9 cellular contexts compared by ENCODE assay signal in genomic region chr17:386145-386876, GRCh38. TPM values are rescaled to one million over a fixed set of nuclear protein-coding genes. Genes with fewer than 3 reads are reported as not detected.
DNase-seq lines count a peak whose midpoint lies in the region; ATAC-seq, FAIRE-seq and TF ChIP-seq lines count a peak whose summit lies in the region.
"Had no signal": no experiment of that assay in that cellular context is flagged by ENCODE, and none has a peak within 500 bp of the region (broad histone marks: within the 10 kb centered on the region; RNA-seq: fewer than 3 reads in every experiment).

No MANE protein-coding gene starts in this region.

- no peaks in the 10 kb centered on the region for H4K20me1 ChIP-seq in GM12878 (ENCODE audit: control insufficient read depth, insufficient read depth)

- no peaks in the 10 kb centered on the region for H3K4me1 ChIP-seq in GM12878 (ENCODE audit: control insufficient read depth, insufficient read depth, low read length)

- in situ Hi-C loops in GM12878 (cut with MboI), result no loop called here

- peak overlapping the region; percentile 19 for H2AFZ ChIP-seq in GM12878 (ENCODE audit: control insufficient read depth, low read depth, low read length)

- peak overlapping the region; percentile 74; the same call in 1 of the 2 replicates for H3K4me2 ChIP-seq in GM12878 (ENCODE audit: control insufficient read depth, insufficient read depth)

- no peaks in the 10 kb centered on the region for H3K36me3 ChIP-seq in GM12878 (ENCODE audit: control insufficient read depth in 2 of 2, insufficient read depth in 2 of 2, low read length in 1 of 2)

- peak; percentile 44; the same call in 1 of the 3 replicates for TF ChIP-seq CTCF in GM12872 (IDR thresholded peaks at IDR 0.05; ENCODE audit: insufficient read depth, low read depth, low read length)
- peak; percentile 52 to 64 (median 62) for TF ChIP-seq CTCF in GM12878 (IDR thresholded peaks at IDR 0.05 in 2 of 3, conservative IDR thresholded peaks at IDR 0.05 in 1 of 3; ENCODE audit: control insufficient read depth in 2 of 3, extremely low read depth in 1 of 3, insufficient read depth in 1 of 3, low read depth in 3 of 3, low read length in 3 of 3)

- ATAC-seq in GM12878, result peak; percentile 96
- no peak for ATAC-seq in GM21360 (IDR thresholded peaks at IDR 0.05; ENCODE audit: unreplicated experiment)

- WGBS in GM12878 (ENCODE audit: insufficient coverage, insufficient replicate concordance, low lambda C conversion rate, missing lambda C conversion rate), result 25% methylated on average over 32 of the region's 56 CpGs

- H3K9me3 ChIP-seq in GM12878 (replicated peaks; ENCODE audit: control insufficient read depth, insufficient read depth, low read length), result no peaks in the 10 kb centered on the region

- intact Hi-C loops in GM12878 (cut with micrococcal nuclease; ENCODE audit: unreplicated experiment), result no loop called here

- no peak overlapping the region for H3K9ac ChIP-seq in GM12878 (ENCODE audit: control insufficient read depth, insufficient read depth, low read length)

- SMC1A ChIA-PET in GM12878 (lab: Charles Lee; ENCODE audit: uncharacterized antibody, unreplicated experiment), result interaction anchor here (1.2 kb wide), 1 partner anchor 221 kb away, joined by 4 read pairs; no protein-coding TSS in a partner anchor

- CTCF ChIA-PET in GM12878 (lab: Yijun Ruan, JAX), result interaction anchor here (0.6 to 1.8 kb wide), 12 partner anchors 8 to 595 kb away, joined by 3 to 7 read pairs (median 3); no protein-coding TSS in a partner anchor

- H3K79me2 ChIP-seq in GM12878 (ENCODE audit: control insufficient read depth, insufficient read depth, low read length), result no peaks in the 10 kb centered on the region

- no peak for FAIRE-seq in GM12878 (lab: Jason Lieb, UNC)
- FAIRE-seq: islet of Langerhans had no signal

- H3K4me3 ChIP-seq in GM12878, result no peak overlapping the region; the same call in 1 of the 2 replicates

- DNase-seq in HT-29 (ENCODE audit: low spot score) (peak; percentile 51), T-helper 9 cell (peak; percentile 60), GM12878 (ENCODE audit: low read depth, low spot score) (no peak), iPS-NIHi7 (ENCODE audit: extremely low spot score) (peak; percentile 93), KG1 (lab: John Stamatoyannopoulos, UW) (no peak)
- peak; percentile 45 to 58 for DNase-seq in stimulated activated CD4-positive, alpha-beta T cell treated with anti-CD3 and anti-CD28 coated beads, Interleukin-1b, Interleukin-23, amount 100 ng/mL, for 1 hour (ENCODE audit: low read depth in 2 of 2)

- H3K27me3 ChIP-seq in GM12878 (replicated peaks in 1 of 2; ENCODE audit: control insufficient read depth in 2 of 2, insufficient read depth in 2 of 2, low read length in 1 of 2), result peaks cover 0 to 3% of the 10 kb centered on the region in 2 experiments; a peak in 2 of 4 replicates

- no TSS peak for BruUV-seq in GM12878 (replicated peaks; lab: Mats Ljungman, UMichigan)

- RAD21 ChIA-PET in GM12878 (lab: Charles Lee; ENCODE audit: unreplicated experiment), result interaction anchor here (0.6 to 0.8 kb wide), 2 partner anchors 32 to 109 kb away, joined by 3 to 5 read pairs; no protein-coding TSS in a partner anchor

- no peak for TF ChIP-seq POLR2A in GM12878 (IDR thresholded peaks at IDR 0.05; ENCODE audit: low read depth, low read length)

- TF ChIP-seq EP300 in GM12878 (IDR thresholded peaks at IDR 0.05; ENCODE audit: borderline replicate concordance in 1 of 2, control insufficient read depth in 1 of 2, low read depth in 2 of 2, low read length in 2 of 2), result no peak

- H3K27ac ChIP-seq in GM12878 (ENCODE audit: control insufficient read depth, insufficient read depth), result no peak overlapping the region

- POLR2A ChIA-PET in GM12878 (lab: Charles Lee), result no interaction called here

- TF ChIP-seq RAD21 in GM12878 (IDR thresholded peaks at IDR 0.05; ENCODE audit: insufficient read depth, low read depth, low read length), result peak; percentile 53

TF ChIP-seq in GM12878, 131 proteins besides CTCF, POLR2A, EP300 and RAD21 (continues in another document):
- TF ChIP-seq SMARCA5 (IDR thresholded peaks at IDR 0.05), result peak; percentile 72; the same call in 1 of the 2 replicates
- peak; percentile 87 for TF ChIP-seq NR2F1 (conservative IDR thresholded peaks at IDR 0.05)
- TF ChIP-seq LARP7 (IDR thresholded peaks at IDR 0.05), result peak; percentile 42; the same call in 1 of the 2 replicates
- no peak for TF ChIP-seq RFX5 (IDR thresholded peaks at IDR 0.05; ENCODE audit: low read depth, low read length)
- TF ChIP-seq ZNF592 (IDR thresholded peaks at IDR 0.05), result 0 out of 2 replicates have a peak, but pooled peaks have one; percentile 62
- TF ChIP-seq BHLHE40 (IDR thresholded peaks at IDR 0.05; ENCODE audit: borderline replicate concordance in 1 of 2, low read depth in 2 of 2, low read length in 1 of 2), result peak in 1 of 2 experiments; percentile 57; a peak in 2 of 4 replicates
- TF ChIP-seq YY1 (IDR thresholded peaks at IDR 0.05; ENCODE audit: low read depth, low read length), result peak; percentile 28; the same call in 1 of the 2 replicates
- TF ChIP-seq SMC3 (IDR thresholded peaks at IDR 0.05; ENCODE audit: borderline replicate concordance, low read length), result peak; percentile 59
- peak; percentile 59; the same call in 1 of the 2 replicates for TF ChIP-seq GATAD2B (conservative IDR thresholded peaks at IDR 0.05; ENCODE audit: low read depth)

RNA-seq across cellular contexts. Expression of gene RPH3AL, which starts 33.7 kb away (rescaled TPM):
- total RNA-seq in HT-29 (2014; rRNA removed; shearing (Covaris generic)), result 26.7 and 33.7 TPM in 2 replicates
- total RNA-seq in GM12878 (2013; cell fraction: nucleolus; rRNA removed), result 5.2 and 7.6 TPM in 2 replicates
- 0.49 and 0.62 TPM in 2 replicates for total RNA-seq in GM12878 (2014; rRNA removed)
- total RNA-seq in GM12878 (2014; rRNA removed; fragmentation: Illumina TruSeq; extraction: Trizol), result 0.18 and 0.55 TPM in 2 replicates
- total RNA-seq in GM12878 (2021), result 0.51 and 1.2 TPM in 2 replicates
- 0.13 TPM for polyA plus RNA-seq in GM12878 (2011; ENCODE audit: low read depth)
- 0.45 and 0.53 TPM in 2 replicates for polyA plus RNA-seq in GM12878 (2011; rRNA removed)
- polyA plus RNA-seq in GM12878 (2011; cell fraction: cytosol; rRNA removed), result 0.87 and 1.1 TPM in 2 replicates
- polyA plus RNA-seq in GM12878 (2011; cell fraction: nucleus; rRNA removed), result 0.97 and 1.3 TPM in 2 replicates
- 0.34 and 1.6 TPM in 2 replicates for polyA plus RNA-seq in GM12878 (2012)
- 0.22 TPM in 1 of 2 replicates, not detected in the other for polyA plus RNA-seq in GM12878 (2014; fragmentation: Illumina TruSeq; extraction: Trizol)
- under 1 TPM in 1 of 2 experiments, not detected in 1; 0.04 TPM for polyA plus RNA-seq in GM12878 (2014; fragmentation: Nextera tagmentation; extraction: Ambion mirVana)
- polyA plus RNA-seq in GM12878 (2014; rRNA removed), result 0.37 and 0.78 TPM in 2 replicates
- polyA plus RNA-seq in GM12878 (2016; fragmentation: Nextera tagmentation; extraction: Ambion mirVana), result under 1 TPM in 1 of 2 experiments, not detected in 1; 0.40 TPM
- 0.29 and 1.6 TPM in 2 replicates for polyA minus RNA-seq in GM12878 (2011; rRNA and poly(A)+ RNA removed)
- not detected in 2 replicates for polyA minus RNA-seq in GM12878 (2011; cell fraction: cytosol; rRNA and poly(A)+ RNA removed)
- 1.8 TPM in 1 of 2 replicates, not detected in the other for polyA minus RNA-seq in GM12878 (2011; cell fraction: nucleus; rRNA and poly(A)+ RNA removed)

RNA-seq across cellular contexts. Expression of gene RFLNB, which starts 59.4 kb away (rescaled TPM):
- not detected in 2 replicates for total RNA-seq in HT-29 (2014; rRNA removed; shearing (Covaris generic))
- total RNA-seq in GM12878 (2013; cell fraction: nucleolus; rRNA removed), result 5.5 and 5.8 TPM in 2 replicates
- total RNA-seq in GM12878 (2014; rRNA removed) (6.1 and 6.3 TPM in 2 replicates), GM12878 (2014; rRNA removed; fragmentation: Illumina TruSeq; extraction: Trizol) (4.2 TPM in 2 replicates), GM12878 (2021) (5.6 and 6.1 TPM in 2 replicates)
- polyA plus RNA-seq in GM12878 (2011; ENCODE audit: low read depth), result 2.7 TPM
- polyA plus RNA-seq in GM12878 (2011; rRNA removed) (3.2 and 4.0 TPM in 2 replicates), GM12878 (2014; fragmentation: Illumina TruSeq; extraction: Trizol) (2.0 and 2.8 TPM in 2 replicates), GM12878 (2014; fragmentation: Nextera tagmentation; extraction: Ambion mirVana) (1 to 10 TPM; 1.4 to 1.6 TPM), GM12878 (2014; rRNA removed) (3.6 and 3.8 TPM in 2 replicates), GM12878 (2016; fragmentation: Nextera tagmentation; extraction: Ambion mirVana) (1 to 10 TPM in 1 of 2 experiments, under 1 TPM in 1; 0.76 to 2.2 TPM)
- 4.4 and 4.5 TPM in 2 replicates for polyA plus RNA-seq in GM12878 (2011; cell fraction: cytosol; rRNA removed)
- 1.9 and 2.6 TPM in 2 replicates for polyA plus RNA-seq in GM12878 (2011; cell fraction: nucleus; rRNA removed)
- 4.1 and 7.7 TPM in 2 replicates for polyA plus RNA-seq in GM12878 (2012)
- polyA minus RNA-seq in GM12878 (2011; rRNA and poly(A)+ RNA removed), result 2.2 and 4.2 TPM in 2 replicates
- 2.5 and 2.9 TPM in 2 replicates for polyA minus RNA-seq in GM12878 (2011; cell fraction: cytosol; rRNA and poly(A)+ RNA removed)
- 0.48 and 0.57 TPM in 2 replicates for polyA minus RNA-seq in GM12878 (2011; cell fraction: nucleus; rRNA and poly(A)+ RNA removed)

Comparison
In these comparisons a context has a peak if more than half of its experiments do, and no peak if none do; other contexts are left out.
1. DNase-seq: peak in HT-29 (single experiment), T-helper 9 cell (single experiment), iPS-NIHi7 (single experiment) and stimulated activated CD4-positive, alpha-beta T cell treated with anti-CD3 and anti-CD28 coated beads, Interleukin-1b, Interleukin-23, amount 100 ng/mL, for 1 hour (2 of 2); none in GM12878 (single experiment) and KG1 (single experiment).